ENCODE assay signal across 1 cellular context in the genomic region with DNA sequence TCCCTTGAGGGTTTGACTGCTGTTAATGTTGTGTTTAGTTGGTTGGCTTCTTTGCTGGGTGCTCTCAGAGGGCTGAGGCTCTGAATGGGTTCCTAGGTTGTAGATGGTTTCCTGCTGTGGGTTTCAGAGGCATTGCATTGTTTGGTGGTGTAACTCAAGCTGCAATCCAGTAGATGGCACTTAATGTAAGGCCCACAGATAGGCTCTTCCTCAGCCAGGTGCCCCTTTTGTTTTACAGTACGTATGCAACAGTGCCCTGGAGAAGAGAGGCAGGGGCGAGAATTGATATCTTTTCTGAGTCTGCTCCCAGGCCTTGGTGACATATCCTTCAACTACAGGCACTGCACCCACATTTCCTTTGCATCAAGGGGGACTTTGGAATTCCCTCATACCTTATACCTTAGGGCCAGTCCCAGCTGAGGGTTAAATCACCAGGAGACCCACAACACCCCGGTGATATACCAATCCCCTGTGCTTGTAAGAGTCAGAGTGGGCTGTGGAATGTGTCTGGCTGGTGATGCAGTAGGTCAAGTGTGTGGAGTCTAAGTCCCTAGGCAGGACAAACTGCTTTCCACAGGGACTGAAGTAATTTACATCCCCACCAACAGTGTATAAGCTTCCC.
TF ChIP-seq lines count a peak whose summit lies in the region.

No MANE protein-coding gene starts in this region.

TF ChIP-seq in H1, 55 proteins besides CTCF, POLR2A, EP300 and RAD21:
- TF ChIP-seq SIN3A (conservative IDR thresholded peaks at IDR 0.05 in 1 of 2, IDR thresholded peaks at IDR 0.05 in 1 of 2; ENCODE audit: low read depth in 1 of 2, low read length in 2 of 2) (no peak), EGR1 (IDR thresholded peaks at IDR 0.05; ENCODE audit: borderline replicate concordance, low read depth, low read length) (no peak), TCF12 (IDR thresholded peaks at IDR 0.05; ENCODE audit: low read depth, low read length) (0 out of 2 replicates have a peak, but pooled peaks have one; percentile 43), CTBP2 (IDR thresholded peaks at IDR 0.05; ENCODE audit: borderline replicate concordance, insufficient read depth, insufficient read length, low read length) (no peak), RBBP5 (IDR thresholded peaks at IDR 0.05; ENCODE audit: borderline replicate concordance, low read depth, low read length) (no peak), KDM5A (IDR thresholded peaks at IDR 0.05; ENCODE audit: low read length) (no peak), CBX5 (IDR thresholded peaks at IDR 0.05; ENCODE audit: low read depth, low read length) (no peak), ASH2L (IDR thresholded peaks at IDR 0.05; ENCODE audit: low read length) (peak; percentile 43), KDM1A (IDR thresholded peaks at IDR 0.05; ENCODE audit: borderline replicate concordance, low read length) (no peak), KDM4A (IDR thresholded peaks at IDR 0.05; ENCODE audit: low read depth, low read length, severe bottlenecking) (no peak), TAF7 (optimal IDR thresholded peaks at IDR 0.05; ENCODE audit: borderline replicate concordance, low read depth, low read length) (no peak), SP2 (IDR thresholded peaks at IDR 0.05; ENCODE audit: low read length) (no peak), SRF (IDR thresholded peaks at IDR 0.05; ENCODE audit: low read depth, low read length) (no peak), PHF8 (conservative IDR thresholded peaks at IDR 0.05; ENCODE audit: low read depth, low read length) (no peak), YY1 (IDR thresholded peaks at IDR 0.05; ENCODE audit: low read depth, low read length) (no peak)
